ENCODE assay signal across 18 cellular contexts in the genomic region with DNA sequence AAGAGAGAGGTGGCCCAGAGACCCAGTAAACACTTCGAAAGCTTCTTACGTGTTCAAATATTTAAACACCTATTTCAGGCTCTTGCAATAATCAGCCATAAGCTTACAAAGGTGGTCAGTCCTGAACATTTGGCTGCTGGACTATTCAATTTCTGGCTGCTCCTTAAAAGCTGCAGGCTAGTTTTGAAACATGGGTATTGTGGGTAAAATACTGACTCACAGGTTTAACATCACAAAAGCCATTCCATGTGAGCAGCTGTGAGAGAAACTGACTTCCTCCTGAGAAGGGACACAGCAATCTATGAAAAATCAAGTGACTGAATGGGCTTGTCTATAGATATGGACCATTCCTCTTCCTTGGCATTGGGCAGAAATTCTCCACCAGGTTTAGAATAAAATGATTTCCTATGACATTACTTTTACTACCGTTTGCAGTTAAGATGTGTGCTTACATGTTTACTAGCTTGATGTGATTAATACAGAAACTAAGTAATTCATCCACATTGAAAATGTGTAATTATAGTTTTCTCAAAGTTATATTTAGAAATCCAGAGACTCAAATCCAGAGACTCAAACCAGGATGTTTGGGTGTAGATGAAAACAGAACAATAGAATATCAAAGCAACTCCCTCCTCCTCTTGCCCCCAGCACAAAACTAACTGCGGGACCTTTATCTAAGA.
A peak's percentile ranks its signal among the peaks of the same experiment; 100 is the strongest.
DNase-seq lines count a peak whose midpoint lies in the region; ATAC-seq and TF ChIP-seq lines count a peak whose summit lies in the region.
"Had no signal": no experiment of that assay in that cellular context is flagged by ENCODE, and none has a peak within 500 bp of the region (broad histone marks: within the 10 kb centered on the region; RNA-seq: fewer than 3 reads in every experiment).

No MANE protein-coding gene starts in this region.

- H3K4me1 Mint-ChIP-seq in activated CD4-positive, alpha-beta memory T cell treated with anti-CD3 and anti-CD28 coated beads, Interleukin-2, amount 10 ng/mL, durations not matched to agents 7 days and 5 days, result peaks cover 16% of the 10 kb centered on the region
- H3K4me1 Mint-ChIP-seq in activated CD4-positive, alpha-beta memory T cell treated with anti-CD3 and anti-CD28 coated beads for 36 hours (ENCODE audit: low read depth), result peaks cover 21% of the 10 kb centered on the region
- H3K4me1 Mint-ChIP-seq: neural crest cell had no signal

- CTCF ChIA-PET in activated CD4-positive, alpha-beta memory T cell treated with anti-CD3 and anti-CD28 coated beads, Interleukin-2, amount 10 ng/mL, durations not matched to agents 7 days and 5 days (lab: Charles Lee), result no interaction called here
- CTCF ChIA-PET in activated CD4-positive, alpha-beta memory T cell treated with anti-CD3 and anti-CD28 coated beads for 36 hours (lab: Charles Lee), result no interaction called here

- H3K9me3 Mint-ChIP-seq in activated CD4-positive, alpha-beta memory T cell treated with anti-CD3 and anti-CD28 coated beads, Interleukin-2, amount 10 ng/mL, durations not matched to agents 7 days and 5 days, result no peaks in the 10 kb centered on the region
- no peaks in the 10 kb centered on the region for H3K9me3 Mint-ChIP-seq in activated CD4-positive, alpha-beta memory T cell treated with anti-CD3 and anti-CD28 coated beads for 36 hours
- H3K9me3 Mint-ChIP-seq: activated naive CD8-positive, alpha-beta T cell treated with anti-CD3 and anti-CD28 coated beads for 36 hours; activated T-cell treated with anti-CD3 and anti-CD28 coated beads, Interleukin-2, amount 50 U/mL, for 4 hours; dendritic cell treated with granulocyte-macrophage colony-stimulating factor and Interleukin-4, amounts not matched to agents 40 ng/mL and 50 ng/mL, for 4 days; neural crest cell had no signal

- TF ChIP-seq CTCF in epithelial cell of esophagus (IDR thresholded peaks at IDR 0.05; ENCODE audit: insufficient read depth, low read depth, low read length, missing control alignments) (no peak), GM13977 (IDR thresholded peaks at IDR 0.05; ENCODE audit: extremely low read depth, insufficient read depth, missing control alignments) (no peak)

- H3K27me3 Mint-ChIP-seq in activated CD4-positive, alpha-beta memory T cell treated with anti-CD3 and anti-CD28 coated beads, Interleukin-2, amount 10 ng/mL, durations not matched to agents 7 days and 5 days, result peaks cover 2% of the 10 kb centered on the region
- H3K27me3 Mint-ChIP-seq in activated CD4-positive, alpha-beta memory T cell treated with anti-CD3 and anti-CD28 coated beads for 36 hours, result peaks cover 2% of the 10 kb centered on the region
- H3K27me3 Mint-ChIP-seq: activated naive CD8-positive, alpha-beta T cell treated with anti-CD3 and anti-CD28 coated beads for 36 hours; dendritic cell treated with granulocyte-macrophage colony-stimulating factor and Interleukin-4, amounts not matched to agents 40 ng/mL and 50 ng/mL, for 4 days had no signal

- POLR2A ChIA-PET in activated CD4-positive, alpha-beta memory T cell treated with anti-CD3 and anti-CD28 coated beads, Interleukin-2, amount 10 ng/mL, durations not matched to agents 7 days and 5 days (lab: Charles Lee), result interaction anchor here (0.7 to 1.2 kb wide), 3 partner anchors 27 to 246 kb away, joined by 3 read pairs; no protein-coding TSS in a partner anchor
- POLR2A ChIA-PET in activated CD4-positive, alpha-beta memory T cell treated with anti-CD3 and anti-CD28 coated beads for 36 hours (lab: Charles Lee), result interaction anchor here (0.8 to 1.4 kb wide), 3 partner anchors 9 to 197 kb away, joined by 3 read pairs; no protein-coding TSS in a partner anchor

- peak overlapping the region; percentile 8 for H3K27ac Mint-ChIP-seq in activated CD4-positive, alpha-beta memory T cell treated with anti-CD3 and anti-CD28 coated beads, Interleukin-2, amount 10 ng/mL, durations not matched to agents 7 days and 5 days
- no peak overlapping the region for H3K27ac Mint-ChIP-seq in activated CD4-positive, alpha-beta memory T cell treated with anti-CD3 and anti-CD28 coated beads for 36 hours
- H3K27ac Mint-ChIP-seq: activated naive CD8-positive, alpha-beta T cell treated with anti-CD3 and anti-CD28 coated beads for 36 hours; dendritic cell treated with granulocyte-macrophage colony-stimulating factor and Interleukin-4, amounts not matched to agents 40 ng/mL and 50 ng/mL, for 4 days had no signal

- in situ Hi-C loops in GM13977 (cut with MboI; ENCODE audit: low pct_unique_long_range_greater_than_20kb, low sequenced_read_pairs, unreplicated experiment), result no loop called here

- no peak for ATAC-seq in GM21529 (IDR thresholded peaks at IDR 0.05; ENCODE audit: unreplicated experiment)
- ATAC-seq: mucosa of descending colon had no signal

- H3K4me3 Mint-ChIP-seq in activated CD4-positive, alpha-beta memory T cell treated with anti-CD3 and anti-CD28 coated beads, Interleukin-2, amount 10 ng/mL, durations not matched to agents 7 days and 5 days, result no peak overlapping the region
- no peak overlapping the region for H3K4me3 Mint-ChIP-seq in activated CD4-positive, alpha-beta memory T cell treated with anti-CD3 and anti-CD28 coated beads for 36 hours
- H3K4me3 Mint-ChIP-seq: activated naive CD8-positive, alpha-beta T cell treated with anti-CD3 and anti-CD28 coated beads for 36 hours; activated T-cell treated with anti-CD3 and anti-CD28 coated beads, Interleukin-2, amount 50 U/mL, for 4 hours; dendritic cell treated with granulocyte-macrophage colony-stimulating factor and Interleukin-4, amounts not matched to agents 40 ng/mL and 50 ng/mL, for 4 days; neural crest cell had no signal

- no peak for DNase-seq in activated CD4-positive, alpha-beta memory T cell treated with anti-CD3 and anti-CD28 coated beads, Interleukin-2, amount 10 ng/mL, durations not matched to agents 7 days and 5 days
- DNase-seq in activated CD4-positive, alpha-beta memory T cell treated with anti-CD3 and anti-CD28 coated beads for 36 hours, result no peak
- DNase-seq in RPMI7951 (ENCODE audit: low read depth) (peak; percentile 84), epithelial cell of esophagus (ENCODE audit: low read depth) (peak; percentile 71), renal cortical epithelial cell (ENCODE audit: low read depth) (peak; percentile 2), GM13977 (ENCODE audit: low spot score) (no peak)
- no peak for DNase-seq in activated CD4-positive, CD25-positive, alpha-beta regulatory T cell (lab: John Stamatoyannopoulos, UW)
- DNase-seq: activated CD4-positive, alpha-beta T cell treated with anti-CD3 and anti-CD28 coated beads, Interleukin-2, amount 50 U/mL, for 1 hour; activated naive CD8-positive, alpha-beta T cell treated with anti-CD3 and anti-CD28 coated beads for 36 hours; activated T-cell treated with anti-CD3 and anti-CD28 coated beads, Interleukin-2, amount 50 U/mL, for 4 hours; C1 segment of cervical spinal cord; mucosa of descending colon; NCI-H187; NCI-H345 had no signal

- peaks cover 6% of the 10 kb centered on the region for H3K36me3 Mint-ChIP-seq in activated CD4-positive, alpha-beta memory T cell treated with anti-CD3 and anti-CD28 coated beads, Interleukin-2, amount 10 ng/mL, durations not matched to agents 7 days and 5 days (ENCODE audit: low read depth)
- H3K36me3 Mint-ChIP-seq in activated CD4-positive, alpha-beta memory T cell treated with anti-CD3 and anti-CD28 coated beads for 36 hours, result no peaks in the 10 kb centered on the region
- H3K36me3 Mint-ChIP-seq: activated naive CD8-positive, alpha-beta T cell treated with anti-CD3 and anti-CD28 coated beads for 36 hours had no signal

- intact Hi-C loops in activated CD4-positive, alpha-beta memory T cell treated with anti-CD3 and anti-CD28 coated beads for 36 hours (cut with micrococcal nuclease), result loop anchor here (2.0 kb wide), 1 partner anchor 170 kb away; no protein-coding TSS in a partner anchor

- H3K4me3 ChIP-seq in epithelial cell of esophagus (ENCODE audit: low read length), result no peak overlapping the region
- H3K4me3 ChIP-seq: mucosa of descending colon, vagina had no signal

Comparison
In these comparisons a context has a peak if more than half of its experiments do, and no peak if none do; other contexts are left out.
1. DNase-seq: peak in RPMI7951 (single experiment), epithelial cell of esophagus (single experiment) and renal cortical epithelial cell (single experiment); none in activated CD4-positive, alpha-beta memory T cell treated with anti-CD3 and anti-CD28 coated beads, Interleukin-2, amount 10 ng/mL, durations not matched to agents 7 days and 5 days (single experiment), activated CD4-positive, alpha-beta memory T cell treated with anti-CD3 and anti-CD28 coated beads for 36 hours (single experiment), GM13977 (single experiment) and activated CD4-positive, CD25-positive, alpha-beta regulatory T cell (0 of 4).